Comparison of ENCODE assay signal across 12 cellular contexts in the genomic region with DNA sequence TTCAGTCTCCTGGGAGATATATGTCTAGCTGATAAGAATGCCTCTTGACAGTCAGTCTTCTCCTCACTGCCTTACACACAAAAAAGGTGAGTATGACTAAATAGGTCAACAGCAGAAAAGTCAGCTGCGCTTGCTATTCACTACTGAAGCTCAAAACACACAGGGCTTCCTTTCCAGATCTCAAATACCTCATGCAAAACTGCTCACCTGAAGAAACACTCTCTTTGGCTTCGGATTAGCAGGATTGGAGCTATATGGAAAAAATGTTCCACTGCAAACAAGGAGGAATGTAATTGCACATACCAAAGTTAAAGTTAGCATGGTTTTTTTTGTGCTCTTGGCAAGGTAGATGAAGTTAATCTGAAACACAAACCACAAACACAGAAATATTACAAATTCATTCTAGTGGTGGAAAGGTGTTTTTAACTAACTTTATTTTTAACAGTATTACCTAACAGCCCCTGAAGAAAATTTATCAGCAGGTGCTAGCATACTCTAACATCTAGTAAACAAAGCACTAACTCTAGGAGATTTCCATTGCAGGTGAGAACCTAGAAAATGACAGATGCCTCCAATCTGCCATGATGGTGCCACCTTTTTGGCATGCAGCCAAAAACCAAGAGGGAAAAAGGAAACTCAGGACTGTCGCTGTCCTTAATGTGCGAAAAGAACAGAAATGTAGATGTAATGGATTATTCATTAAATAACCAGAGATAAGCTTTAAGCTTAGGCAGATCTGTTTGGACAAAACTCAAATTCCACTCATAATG. TPM values are rescaled to one million over a fixed set of nuclear protein-coding genes. Genes with fewer than 3 reads are reported as not detected.
A peak's percentile ranks its signal among the peaks of the same experiment; 100 is the strongest.
DNase-seq lines count a peak whose midpoint lies in the region; ATAC-seq and TF ChIP-seq lines count a peak whose summit lies in the region.
"Had no signal": no experiment of that assay in that cellular context is flagged by ENCODE, and none has a peak within 500 bp of the region (broad histone marks: within the 10 kb centered on the region; RNA-seq: fewer than 3 reads in every experiment).

No MANE protein-coding gene starts in this region.

- H3K4ac ChIP-seq in mesendoderm (ENCODE audit: low read depth, low read length): no peak overlapping the region

- H3K27ac Mint-ChIP-seq in activated naive CD4-positive, alpha-beta T cell treated with anti-CD3 and anti-CD28 coated beads, Interleukin-2, amount 10 ng/mL, durations not matched to agents 7 days and 5 days: no peak overlapping the region
- H3K27ac Mint-ChIP-seq: neural progenitor cell had no signal

- H3K4me1 ChIP-seq in body of pancreas (peaks cover 22% of the 10 kb centered on the region), mesendoderm (ENCODE audit: control insufficient read depth, low read depth, low read length) (no peaks in the 10 kb centered on the region)
- no peaks in the 10 kb centered on the region for H3K4me1 ChIP-seq in effector memory CD4-positive, alpha-beta T cell (ENCODE audit: control insufficient read depth, insufficient read depth, low read length, poor library complexity, severe bottlenecking)
- H3K4me1 ChIP-seq: neural progenitor cell had no signal

- H2BK15ac ChIP-seq in mesendoderm (replicated peaks; ENCODE audit: low read depth): no peak overlapping the region

- peak; percentile 68 for DNase-seq in G401 (ENCODE audit: low spot score)
- DNase-seq in NCI-H2171 (lab: John Stamatoyannopoulos, UW): peak; percentile 59
- peak in 2 of 4 donors; percentile 17 to 26 for DNase-seq in body of pancreas
- DNase-seq in mesendoderm: peak; percentile 10
- no peak for DNase-seq in effector memory CD4-positive, alpha-beta T cell
- no peak for DNase-seq in activated naive CD4-positive, alpha-beta T cell treated with anti-CD3 and anti-CD28 coated beads, Interleukin-2, amount 10 ng/mL, durations not matched to agents 7 days and 5 days
- no peak for DNase-seq in AG20443 (ENCODE audit: low spot score)
- DNase-seq: activated CD8-positive, alpha-beta memory T cell treated with anti-CD3 and anti-CD28 coated beads, Interleukin-2, amount 50 U/mL, for 4 hours; NCI-H1048; stimulated activated CD4-positive, alpha-beta T cell treated with anti-CD3 and anti-CD28 coated beads, Interleukin-15, amount 100 ng/mL, for 24 hours had no signal

- no peaks in the 10 kb centered on the region for H3K27me3 ChIP-seq in body of pancreas
- no peaks in the 10 kb centered on the region for H3K27me3 ChIP-seq in mesendoderm (ENCODE audit: insufficient read depth, low read length, poor library complexity)
- H3K27me3 ChIP-seq in effector memory CD4-positive, alpha-beta T cell (replicated peaks; ENCODE audit: control insufficient read depth, insufficient read depth, low read length, poor library complexity, severe bottlenecking): no peaks in the 10 kb centered on the region
- H3K27me3 ChIP-seq: neural progenitor cell had no signal

- no peak overlapping the region for H3K23ac ChIP-seq in mesendoderm (ENCODE audit: low read length)

- H3K36me3 Mint-ChIP-seq in activated naive CD4-positive, alpha-beta T cell treated with anti-CD3 and anti-CD28 coated beads, Interleukin-2, amount 10 ng/mL, durations not matched to agents 7 days and 5 days: peaks cover 55% of the 10 kb centered on the region
- H3K36me3 Mint-ChIP-seq: neural progenitor cell had no signal

- no peak overlapping the region for H3K4me2 ChIP-seq in mesendoderm (ENCODE audit: low read length)
- H3K4me2 ChIP-seq: neural progenitor cell had no signal

- H2BK5ac ChIP-seq in mesendoderm (ENCODE audit: low read length): no peak overlapping the region

- no peaks in the 10 kb centered on the region for H3K9me3 ChIP-seq in body of pancreas
- no peaks in the 10 kb centered on the region for H3K9me3 ChIP-seq in effector memory CD4-positive, alpha-beta T cell (ENCODE audit: control insufficient read depth, low read length)

- H4K8ac ChIP-seq in mesendoderm (ENCODE audit: low read depth, low read length): no peak overlapping the region

- WGBS in body of pancreas, 2 donors: 25 to 28% methylated on average over 4 of the region's 4 CpGs
- WGBS in mesendoderm (ENCODE audit: extremely low coverage, insufficient coverage, low lambda C conversion rate): no CpG with 5 or more reads among the region's 4 CpGs

- H3K27ac ChIP-seq in body of pancreas (peak overlapping the region in 3 of 4 donors; percentile 27 to 64 (median 37)), mesendoderm (ENCODE audit: low read depth, low read length) (no peak overlapping the region)
- no peak overlapping the region for H3K27ac ChIP-seq in effector memory CD4-positive, alpha-beta T cell (ENCODE audit: insufficient read depth, low read length, poor library complexity, severe bottlenecking)
- H3K27ac ChIP-seq: neural progenitor cell had no signal

- no peak overlapping the region for H2AK5ac ChIP-seq in mesendoderm (ENCODE audit: low read length)

- CTCF ChIA-PET in activated naive CD4-positive, alpha-beta T cell treated with anti-CD3 and anti-CD28 coated beads, Interleukin-2, amount 10 ng/mL, durations not matched to agents 7 days and 5 days (lab: Charles Lee): interaction anchor here (0.7 to 1.4 kb wide), 4 partner anchors 17 to 253 kb away, joined by 3 to 4 read pairs (median 3); no protein-coding TSS in a partner anchor

- peak; percentile 47 for ATAC-seq in body of pancreas

- H3K9me3 Mint-ChIP-seq in activated naive CD4-positive, alpha-beta T cell treated with anti-CD3 and anti-CD28 coated beads, Interleukin-2, amount 10 ng/mL, durations not matched to agents 7 days and 5 days: no peaks in the 10 kb centered on the region
- H3K9me3 Mint-ChIP-seq: brain, neural progenitor cell had no signal

- H3K36me3 ChIP-seq in body of pancreas (replicated peaks in 1 of 2; ENCODE audit: insufficient read depth in 1 of 2, low read depth in 2 of 2): no peaks in the 10 kb centered on the region
- H3K36me3 ChIP-seq in mesendoderm (ENCODE audit: control insufficient read depth, insufficient read depth, low read length): no peaks in the 10 kb centered on the region
- H3K36me3 ChIP-seq in effector memory CD4-positive, alpha-beta T cell (ENCODE audit: control insufficient read depth, insufficient read depth, low read length): peaks cover 6% of the 10 kb centered on the region
- H3K36me3 ChIP-seq: neural progenitor cell had no signal

- no peak overlapping the region for H3K4me3 Mint-ChIP-seq in activated naive CD4-positive, alpha-beta T cell treated with anti-CD3 and anti-CD28 coated beads, Interleukin-2, amount 10 ng/mL, durations not matched to agents 7 days and 5 days
- H3K4me3 Mint-ChIP-seq: brain, neural progenitor cell had no signal

- no peak overlapping the region for H4K5ac ChIP-seq in mesendoderm (ENCODE audit: low read length)

- H3K9ac ChIP-seq in mesendoderm (ENCODE audit: low read length): no peak overlapping the region
- H3K9ac ChIP-seq: neural progenitor cell had no signal

- in situ Hi-C loops in G401 (cut with HindIII; ENCODE audit: low sequenced_read_pairs): no loop called here

- H3K4me1 Mint-ChIP-seq in activated naive CD4-positive, alpha-beta T cell treated with anti-CD3 and anti-CD28 coated beads, Interleukin-2, amount 10 ng/mL, durations not matched to agents 7 days and 5 days: peaks cover 4% of the 10 kb centered on the region
- H3K4me1 Mint-ChIP-seq: neural progenitor cell had no signal

- no peak for TF ChIP-seq POLR2A in body of pancreas (IDR thresholded peaks at IDR 0.05)

- intact Hi-C loops in body of pancreas (cut with DNase I): no loop called here

- no peaks in the 10 kb centered on the region for H3K79me2 ChIP-seq in mesendoderm (ENCODE audit: control insufficient read depth, insufficient read depth, low read length)

- H2BK120ac ChIP-seq in mesendoderm (ENCODE audit: low read depth, low read length): no peak overlapping the region

- H3K18ac ChIP-seq in mesendoderm (ENCODE audit: low read length): no peak overlapping the region

- H3K4me3 ChIP-seq in body of pancreas (no peak overlapping the region), mesendoderm (ENCODE audit: low read length) (no peak overlapping the region)
- no peak overlapping the region for H3K4me3 ChIP-seq in effector memory CD4-positive, alpha-beta T cell (ENCODE audit: insufficient read depth, low read depth, low read length, poor library complexity, severe bottlenecking)
- H3K4me3 ChIP-seq: neural progenitor cell had no signal

- no peaks in the 10 kb centered on the region for H3K27me3 Mint-ChIP-seq in activated naive CD4-positive, alpha-beta T cell treated with anti-CD3 and anti-CD28 coated beads, Interleukin-2, amount 10 ng/mL, durations not matched to agents 7 days and 5 days
- H3K27me3 Mint-ChIP-seq: brain had no signal

- no peak overlapping the region for H3K56ac ChIP-seq in mesendoderm (ENCODE audit: low read length)

- H3K79me1 ChIP-seq in mesendoderm (ENCODE audit: low read length): no peaks in the 10 kb centered on the region

- no peak for TF ChIP-seq CTCF in body of pancreas (IDR thresholded peaks at IDR 0.05)

RNA-seq across cellular contexts. Expression of gene ERMP1, which starts 31.8 kb away (rescaled TPM):
- total RNA-seq in G401 (2014; rRNA removed; shearing (Covaris generic)): 9.8 and 19.3 TPM in 2 replicates
- total RNA-seq in body of pancreas: 10 to 100 TPM; 11.2 to 11.9 TPM
- 7.7 TPM for polyA plus RNA-seq in mesendoderm (2013, experiment 1 of 2)
- polyA plus RNA-seq in mesendoderm (2013, experiment 2 of 2): 7.4 TPM

Comparison
In these comparisons a context has a peak if more than half of its experiments do, and no peak if none do; other contexts are left out.
1. DNase-seq: peak in G401 (single experiment), NCI-H2171 (single experiment) and mesendoderm (single experiment); none in effector memory CD4-positive, alpha-beta T cell (0 of 3), activated naive CD4-positive, alpha-beta T cell treated with anti-CD3 and anti-CD28 coated beads, Interleukin-2, amount 10 ng/mL, durations not matched to agents 7 days and 5 days (single experiment) and AG20443 (single experiment).
2. H3K27ac ChIP-seq: peak in body of pancreas (3 of 4); none in mesendoderm (single experiment) and effector memory CD4-positive, alpha-beta T cell (single experiment).